8 cellular contexts compared by ENCODE assay signal in genomic region chr17:81101614-81102306, GRCh38.
DNase-seq lines count a peak whose midpoint lies in the region; ATAC-seq lines count a peak whose summit lies in the region.

No MANE protein-coding gene starts in this region.

- H3K27ac ChIP-seq in caudate nucleus (ENCODE audit: low read depth, low read length): peak overlapping the region; percentile 63

- DNase-seq in NK-92 treated with Interleukin-12 subunit alpha and Interleukin-12 subunit beta, amount 100 ng/mL, for 24 hours (lab: John Stamatoyannopoulos, UW): peak; percentile 69
- DNase-seq in NK-92 (lab: John Stamatoyannopoulos, UW; ENCODE audit: unreplicated experiment) (no peak), NCI-H446 treated with DMSO at 0.1 percent for 48 hours (lab: John Stamatoyannopoulos, UW) (peak; percentile 4), caudate nucleus (lab: John Stamatoyannopoulos, UW) (peak in 58 of 61 donors; percentile 24 to 89 (median 70)), kidney glomerular epithelial cell (lab: John Stamatoyannopoulos, UW) (peak; percentile 52)
- peak; percentile 92 for DNase-seq in activated CD4-positive, CD25-positive, alpha-beta regulatory T cell treated with anti-CD3 and anti-CD28 coated beads, Interleukin-2, amount 50 U/mL, for 72 hours
- DNase-seq in stimulated activated CD4-positive, alpha-beta T cell treated with anti-CD3 and anti-CD28 coated beads, Interleukin-2, amount 100 ng/mL, for 48 hours: peak; percentile 91 to 96

- peak; percentile 58 for ATAC-seq in HG03039 (IDR thresholded peaks at IDR 0.05; ENCODE audit: unreplicated experiment)
